ENCODE assay signal across 1 cellular context in genomic region chr10:128263891-128264688, GRCh38.
TF ChIP-seq lines count a peak whose summit lies in the region.

No MANE protein-coding gene starts in this region.

TF ChIP-seq in HCT116, 20 proteins besides CTCF, POLR2A, EP300 and RAD21 (continued from another document):
- TF ChIP-seq, protein P1, sequence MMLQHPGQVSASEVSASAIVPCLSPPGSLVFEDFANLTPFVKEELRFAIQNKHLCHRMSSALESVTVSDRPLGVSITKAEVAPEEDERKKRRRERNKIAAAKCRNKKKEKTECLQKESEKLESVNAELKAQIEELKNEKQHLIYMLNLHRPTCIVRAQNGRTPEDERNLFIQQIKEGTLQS (IDR thresholded peaks at IDR 0.05): no peak
- TF ChIP-seq ELF1 (IDR thresholded peaks at IDR 0.05; ENCODE audit: borderline replicate concordance, low read depth): no peak
- no peak for TF ChIP-seq ZNF274 (IDR thresholded peaks at IDR 0.05; ENCODE audit: low read depth, low read length)
- TF ChIP-seq POLR2AphosphoS5 (IDR thresholded peaks at IDR 0.05; ENCODE audit: low read depth, low read length): no peak
- TF ChIP-seq SRF (IDR thresholded peaks at IDR 0.05; ENCODE audit: low read depth): no peak
- TF ChIP-seq JUND (IDR thresholded peaks at IDR 0.05): no peak
